ENCODE assay signal across 12 cellular contexts in genomic region chr19:29836409-29836825, GRCh38. TPM values are rescaled to one million over a fixed set of nuclear protein-coding genes. Genes with fewer than 3 reads are reported as not detected.
A peak's percentile ranks its signal among the peaks of the same experiment; 100 is the strongest.
DNase-seq lines count a peak whose midpoint lies in the region; ATAC-seq and TF ChIP-seq lines count a peak whose summit lies in the region.
"Had no signal": no experiment of that assay in that cellular context is flagged by ENCODE, and none has a peak within 500 bp of the region (broad histone marks: within the 10 kb centered on the region; RNA-seq: fewer than 3 reads in every experiment).

No MANE protein-coding gene starts in this region.

- H3K27ac Mint-ChIP-seq in stimulated activated naive CD8-positive, alpha-beta T cell treated with anti-CD3 and anti-CD28 coated beads, Interleukin-15, amount 100 ng/mL, for 72 hours = peak overlapping the region; percentile 97 to 98
- H3K27ac Mint-ChIP-seq: brain had no signal

- H3K4me1 Mint-ChIP-seq in stimulated activated naive CD8-positive, alpha-beta T cell treated with anti-CD3 and anti-CD28 coated beads, Interleukin-15, amount 100 ng/mL, for 72 hours = peaks cover 80% of the 10 kb centered on the region

- H3K27me3 ChIP-seq in RWPE2 (ENCODE audit: insufficient read depth, poor library complexity, severe bottlenecking) = no peaks in the 10 kb centered on the region

- peak overlapping the region; percentile 76 to 81 for H3K4me3 Mint-ChIP-seq in stimulated activated naive CD8-positive, alpha-beta T cell treated with anti-CD3 and anti-CD28 coated beads, Interleukin-15, amount 100 ng/mL, for 72 hours
- H3K4me3 Mint-ChIP-seq: brain had no signal

- intact Hi-C loops in posterior cingulate gyrus (cut with DNase I) (no loop called here), left colon (cut with DNase I, micrococcal nuclease) (no loop called here)

- H3K36me3 ChIP-seq in RWPE2 (ENCODE audit: low read depth) = no peaks in the 10 kb centered on the region

- H3K9me3 ChIP-seq in RWPE2 (ENCODE audit: severe bottlenecking) = no peaks in the 10 kb centered on the region

- H3K4me1 ChIP-seq in RWPE2 (ENCODE audit: insufficient read depth, poor library complexity, severe bottlenecking) = peaks cover 5% of the 10 kb centered on the region

- TF ChIP-seq CTCF in RWPE2 (IDR thresholded peaks at IDR 0.05; ENCODE audit: poor library complexity, severe bottlenecking) = no peak

- no peak overlapping the region for H3K27ac ChIP-seq in RWPE2 (ENCODE audit: poor library complexity, severe bottlenecking)
- H3K27ac ChIP-seq: GM23248 had no signal

- H3K27me3 Mint-ChIP-seq in stimulated activated naive CD8-positive, alpha-beta T cell treated with anti-CD3 and anti-CD28 coated beads, Interleukin-15, amount 100 ng/mL, for 72 hours = no peaks in the 10 kb centered on the region

- peak; percentile 43 to 53 for DNase-seq in stimulated activated CD4-positive, alpha-beta T cell treated with anti-CD3 and anti-CD28 coated beads, Interleukin-15, amount 100 ng/mL, for 48 hours (ENCODE audit: low read depth in 2 of 2)
- no peak for DNase-seq in stimulated activated CD4-positive, alpha-beta T cell treated with anti-CD3 and anti-CD28 coated beads, Interleukin-4, amount 100 ng/mL, for 4 hours
- DNase-seq in RWPE2 (ENCODE audit: low spot score) = no peak
- peak; percentile 68 to 90 for DNase-seq in stimulated activated naive CD8-positive, alpha-beta T cell treated with anti-CD3 and anti-CD28 coated beads, Interleukin-15, amount 100 ng/mL, for 72 hours
- no peak for DNase-seq in RPMI8226
- DNase-seq in posterior cingulate gyrus = no peak
- DNase-seq in left colon = no peak
- DNase-seq: CD8-positive, alpha-beta memory T cell; GM23248; naive B cell had no signal

- H3K9me3 Mint-ChIP-seq in stimulated activated naive CD8-positive, alpha-beta T cell treated with anti-CD3 and anti-CD28 coated beads, Interleukin-15, amount 100 ng/mL, for 72 hours = peaks cover 0 to under 1% of the 10 kb centered on the region in 2 donors
- H3K9me3 Mint-ChIP-seq: brain; CD8-positive, alpha-beta memory T cell; naive B cell had no signal

- ATAC-seq in HG02678 (IDR thresholded peaks at IDR 0.05; ENCODE audit: unreplicated experiment) (peak; percentile 37), RWPE2 (ENCODE audit: low read depth) (0 out of 3 replicates have a peak, but pooled peaks have one; percentile 17), left colon (no peak)
- peak; percentile 90 for ATAC-seq in stimulated activated naive CD8-positive, alpha-beta T cell treated with anti-CD3 and anti-CD28 coated beads, Interleukin-15, amount 100 ng/mL, for 72 hours

- H3K4me3 ChIP-seq in RWPE2 (ENCODE audit: severe bottlenecking) = no peak overlapping the region
- H3K4me3 ChIP-seq: GM23248 had no signal

RNA-seq across cellular contexts. Expression of gene CCNE1, which starts 24.6 kb away (rescaled TPM):
- 1 to 10 TPM; 4.0 to 4.5 TPM for total RNA-seq in left colon

Comparison
In these comparisons a context has a peak if more than half of its experiments do, and no peak if none do; other contexts are left out.
1. DNase-seq: peak in stimulated activated CD4-positive, alpha-beta T cell treated with anti-CD3 and anti-CD28 coated beads, Interleukin-15, amount 100 ng/mL, for 48 hours (2 of 2) and stimulated activated naive CD8-positive, alpha-beta T cell treated with anti-CD3 and anti-CD28 coated beads, Interleukin-15, amount 100 ng/mL, for 72 hours (2 of 2); none in stimulated activated CD4-positive, alpha-beta T cell treated with anti-CD3 and anti-CD28 coated beads, Interleukin-4, amount 100 ng/mL, for 4 hours (0 of 2), RWPE2 (single experiment), RPMI8226 (single experiment), posterior cingulate gyrus (0 of 10) and left colon (0 of 2).